Comparison of ENCODE assay signal across 8 cellular contexts in the genomic region with DNA sequence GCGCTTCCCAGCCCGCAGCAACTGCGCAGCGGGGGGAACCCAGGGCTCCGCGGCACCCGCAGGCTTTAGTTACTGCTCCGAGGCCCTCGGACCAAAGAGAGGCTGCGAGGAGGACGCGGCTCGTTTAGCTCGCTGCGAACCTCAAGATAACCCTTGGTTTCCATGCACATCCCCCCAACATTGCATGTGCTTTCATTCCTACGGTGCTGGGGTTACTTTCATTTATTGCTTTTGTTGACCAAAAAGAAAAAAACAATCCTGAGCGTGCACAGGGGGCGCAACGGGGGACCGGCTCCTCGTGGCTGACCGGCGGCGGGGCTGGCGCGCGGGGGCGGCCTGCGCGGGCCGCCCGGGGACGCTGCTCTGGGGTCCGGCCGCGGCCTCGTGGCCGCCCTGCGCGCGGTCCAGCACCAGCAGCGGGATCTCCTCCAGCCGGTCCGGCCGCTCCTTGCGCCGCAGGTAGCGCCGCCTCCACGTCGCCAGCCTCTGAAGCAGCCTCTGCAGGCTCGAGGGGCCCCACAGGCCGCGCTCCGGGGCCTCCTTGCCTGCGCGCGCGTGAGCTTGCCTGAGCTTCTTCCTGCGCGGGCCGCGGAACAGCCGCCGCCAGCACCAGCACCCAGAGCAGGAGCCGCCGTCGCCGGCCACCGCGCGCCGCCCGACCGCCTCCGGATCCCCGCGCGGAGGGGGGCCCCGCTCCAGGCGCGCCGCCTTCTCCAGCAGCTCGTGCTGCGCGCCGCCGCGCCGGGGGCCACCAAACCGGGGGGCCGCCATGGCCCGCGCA.
DNase-seq lines count a peak whose midpoint lies in the region; ATAC-seq and TF ChIP-seq lines count a peak whose summit lies in the region.

No MANE protein-coding gene starts in this region.

- no peak overlapping the region for H3K27ac ChIP-seq in urinary bladder (ENCODE audit: low read depth)

- peaks cover 3% of the 10 kb centered on the region; the same call in 1 of the 2 replicates for H3K9me3 ChIP-seq in ES-I3 (ENCODE audit: control insufficient read depth, insufficient read depth, low read length)

- H3K27me3 Mint-ChIP-seq in naive thymus-derived CD8-positive, alpha-beta T cell, result peaks cover 0 to 10% (median 4%) of the 10 kb centered on the region in 5 donors

- POLR2A ChIA-PET in naive thymus-derived CD8-positive, alpha-beta T cell (lab: Charles Lee), result interaction anchor here (0.7 to 1.2 kb wide), 5 partner anchors 78 to 135 kb away, joined by 4 to 5 read pairs (median 4); partner anchors contain the start of gene HNRNPU

- TF ChIP-seq CTCF in foreskin fibroblast (IDR thresholded peaks at IDR 0.05; ENCODE audit: low read depth, low read length), result no peak

- H3K4me1 ChIP-seq in ES-I3 (ENCODE audit: insufficient read depth, low read length) (peaks cover 6% of the 10 kb centered on the region; the same call in 1 of the 2 replicates), urinary bladder (ENCODE audit: insufficient read depth) (peaks cover 2% of the 10 kb centered on the region)

- H3K36me3 Mint-ChIP-seq in naive thymus-derived CD8-positive, alpha-beta T cell, result no peaks in the 10 kb centered on the region

- peak; percentile 30 for DNase-seq in LoVo (ENCODE audit: low spot score)
- peak; percentile 45 to 59 for DNase-seq in activated T-cell treated with anti-CD3 and anti-CD28 coated beads, Interleukin-2, amount 50 U/mL, for 48 hours
- DNase-seq in foreskin fibroblast, result peak; percentile 47 to 72
- DNase-seq in naive thymus-derived CD8-positive, alpha-beta T cell, result peak in 9 of 10 donors; percentile 4 to 49 (median 18)

- H3K9ac ChIP-seq in ES-I3 (ENCODE audit: low read depth, low read length), result peak overlapping the region; percentile 59

- H3K4me1 Mint-ChIP-seq in naive thymus-derived CD8-positive, alpha-beta T cell, result peaks cover 4 to 15% (median 10%) of the 10 kb centered on the region in 4 donors

- H3K27ac Mint-ChIP-seq in naive thymus-derived CD8-positive, alpha-beta T cell, result peak overlapping the region in 6 of 10 donors; percentile 16 to 85 (median 50)

- H3K4me3 Mint-ChIP-seq in naive thymus-derived CD8-positive, alpha-beta T cell, result peak overlapping the region; percentile 85 to 91 (median 90)

- whole genome bisulfite sequencing in urinary bladder, result under 1% methylated on average over 94 of the region's 94 CpGs

- TF ChIP-seq POLR2A in GM18505 (IDR thresholded peaks at IDR 0.05; ENCODE audit: borderline replicate concordance, extremely low read depth, insufficient read depth, insufficient read length), result no peak

- no peaks in the 10 kb centered on the region for H3K9me3 Mint-ChIP-seq in naive thymus-derived CD8-positive, alpha-beta T cell

- H3K36me3 ChIP-seq in ES-I3 (ENCODE audit: insufficient read depth, low read length) (no peaks in the 10 kb centered on the region), urinary bladder (ENCODE audit: insufficient read depth) (no peaks in the 10 kb centered on the region)

- peak; percentile 78 to 85 for ATAC-seq in naive thymus-derived CD8-positive, alpha-beta T cell
- no peak for ATAC-seq in GM21723 (IDR thresholded peaks at IDR 0.05; ENCODE audit: unreplicated experiment)
- no peak for ATAC-seq in GM18505 (IDR thresholded peaks at IDR 0.05; ENCODE audit: unreplicated experiment)

- H3K4me3 ChIP-seq in foreskin fibroblast (ENCODE audit: low read depth in 1 of 2, low read length in 2 of 2) (peak overlapping the region; percentile 51 to 61), urinary bladder (ENCODE audit: low read depth, low read length) (peak overlapping the region; percentile 61)

Comparison
In these comparisons a context has a peak if more than half of its experiments do, and no peak if none do; other contexts are left out.
1. ATAC-seq: peak in naive thymus-derived CD8-positive, alpha-beta T cell (2 of 2); none in GM21723 (single experiment) and GM18505 (single experiment).
2. Peak in every context shown above with its lines, with median percentiles within 50 percentile points of each other: DNase-seq.